ENCODE assay signal across 8 cellular contexts in genomic region chr6:28354688-28355554, GRCh38. TPM values are rescaled to one million over a fixed set of nuclear protein-coding genes. Genes with fewer than 3 reads are reported as not detected.
DNase-seq lines count a peak whose midpoint lies in the region; ATAC-seq and TF ChIP-seq lines count a peak whose summit lies in the region.

No MANE protein-coding gene starts in this region.

- peak overlapping the region; percentile 85 for H3K4me3 Mint-ChIP-seq in activated CD4-positive, alpha-beta T cell treated with anti-CD3 and anti-CD28 coated beads, Interleukin-2, amount 10 ng/mL, durations not matched to agents 7 days and 5 days
- peak overlapping the region; percentile 85 for H3K4me3 Mint-ChIP-seq in activated naive CD8-positive, alpha-beta T cell treated with anti-CD3 and anti-CD28 coated beads for 36 hours

- CTCF ChIA-PET in activated CD4-positive, alpha-beta T cell treated with anti-CD3 and anti-CD28 coated beads, Interleukin-2, amount 10 ng/mL, durations not matched to agents 7 days and 5 days (lab: Charles Lee): interaction anchor here (0.8 to 4.0 kb wide), 9 partner anchors 9 to 473 kb away, joined by 3 to 20 read pairs (median 3); partner anchors contain the start of genes ZKSCAN8 and ZSCAN31

- H3K36me3 Mint-ChIP-seq in activated CD4-positive, alpha-beta T cell treated with anti-CD3 and anti-CD28 coated beads, Interleukin-2, amount 10 ng/mL, durations not matched to agents 7 days and 5 days (ENCODE audit: low read depth): peaks cover 21% of the 10 kb centered on the region
- H3K36me3 Mint-ChIP-seq in activated naive CD8-positive, alpha-beta T cell treated with anti-CD3 and anti-CD28 coated beads for 36 hours: peaks cover 2% of the 10 kb centered on the region

- H3K27ac ChIP-seq in liver (ENCODE audit: low read depth in 1 of 2, low read length in 2 of 2) (peak overlapping the region; percentile 83 to 92), suprapubic skin (peak overlapping the region; percentile 83)

- H3K36me3 ChIP-seq in liver (ENCODE audit: control insufficient read depth in 4 of 4, insufficient read depth in 3 of 4, low read depth in 1 of 4, low read length in 3 of 4) (no peaks in the 10 kb centered on the region), suprapubic skin (peaks cover 7% of the 10 kb centered on the region)

- H3K9ac ChIP-seq in liver (ENCODE audit: low read depth in 1 of 2, low read length in 2 of 2): peak overlapping the region; percentile 66 to 91

- H3K4me1 ChIP-seq in liver (ENCODE audit: control insufficient read depth in 4 of 4, insufficient read depth in 4 of 4, low read length in 3 of 4): peaks cover 4 to 36% (median 27%) of the 10 kb centered on the region in 4 donors
- peaks cover 41% of the 10 kb centered on the region for H3K4me1 ChIP-seq in suprapubic skin

- no peaks in the 10 kb centered on the region for H3K27me3 ChIP-seq in liver (ENCODE audit: control insufficient read depth in 4 of 4, insufficient read depth in 4 of 4, low read length in 3 of 4)
- H3K27me3 ChIP-seq in suprapubic skin: no peaks in the 10 kb centered on the region

- no peak for DNase-seq in activated CD4-positive, alpha-beta T cell treated with anti-CD3 and anti-CD28 coated beads, Interleukin-2, amount 10 ng/mL, durations not matched to agents 7 days and 5 days
- DNase-seq in activated CD4-positive, alpha-beta T cell treated with anti-CD3 and anti-CD28 coated beads, Interleukin-2, amount 50 U/mL, for 4 hours: no peak
- DNase-seq in activated naive CD8-positive, alpha-beta T cell treated with anti-CD3 and anti-CD28 coated beads for 36 hours: no peak
- no peak for DNase-seq in suprapubic skin (ENCODE audit: low spot score in 2 of 2)
- no peak for DNase-seq in NCI-H146 treated with DMSO at 0.1 percent for 48 hours (lab: John Stamatoyannopoulos, UW; ENCODE audit: unreplicated experiment)

- POLR2A ChIA-PET in activated CD4-positive, alpha-beta T cell treated with anti-CD3 and anti-CD28 coated beads, Interleukin-2, amount 10 ng/mL, durations not matched to agents 7 days and 5 days (lab: Charles Lee): no interaction called here

- peaks cover 43% of the 10 kb centered on the region for H3K4me1 Mint-ChIP-seq in activated CD4-positive, alpha-beta T cell treated with anti-CD3 and anti-CD28 coated beads, Interleukin-2, amount 10 ng/mL, durations not matched to agents 7 days and 5 days
- H3K4me1 Mint-ChIP-seq in activated naive CD8-positive, alpha-beta T cell treated with anti-CD3 and anti-CD28 coated beads for 36 hours: peaks cover 29% of the 10 kb centered on the region

- H3K9me3 Mint-ChIP-seq in activated CD4-positive, alpha-beta T cell treated with anti-CD3 and anti-CD28 coated beads, Interleukin-2, amount 10 ng/mL, durations not matched to agents 7 days and 5 days: peaks cover 3% of the 10 kb centered on the region
- H3K9me3 Mint-ChIP-seq in activated naive CD8-positive, alpha-beta T cell treated with anti-CD3 and anti-CD28 coated beads for 36 hours: no peaks in the 10 kb centered on the region

- no peak overlapping the region for H3K27ac Mint-ChIP-seq in activated CD4-positive, alpha-beta T cell treated with anti-CD3 and anti-CD28 coated beads, Interleukin-2, amount 10 ng/mL, durations not matched to agents 7 days and 5 days
- peak overlapping the region; percentile 34 for H3K27ac Mint-ChIP-seq in activated naive CD8-positive, alpha-beta T cell treated with anti-CD3 and anti-CD28 coated beads for 36 hours

- TF ChIP-seq RAD21 in liver (IDR thresholded peaks at IDR 0.05): no peak

- H3K9me3 ChIP-seq in liver (ENCODE audit: control insufficient read depth in 4 of 4, low read length in 3 of 4): no peaks in the 10 kb centered on the region
- H3K9me3 ChIP-seq in suprapubic skin: no peaks in the 10 kb centered on the region

- H3K27me3 Mint-ChIP-seq in activated CD4-positive, alpha-beta T cell treated with anti-CD3 and anti-CD28 coated beads, Interleukin-2, amount 10 ng/mL, durations not matched to agents 7 days and 5 days: no peaks in the 10 kb centered on the region
- no peaks in the 10 kb centered on the region for H3K27me3 Mint-ChIP-seq in activated naive CD8-positive, alpha-beta T cell treated with anti-CD3 and anti-CD28 coated beads for 36 hours

- TF ChIP-seq CTCF in liver (IDR thresholded peaks at IDR 0.05; ENCODE audit: low read depth, low read length, missing input control) (no peak), suprapubic skin (IDR thresholded peaks at IDR 0.05) (no peak)

- TF ChIP-seq POLR2A in suprapubic skin (IDR thresholded peaks at IDR 0.05): no peak

- ATAC-seq in GM21576 (IDR thresholded peaks at IDR 0.05; ENCODE audit: unreplicated experiment) (no peak), GM21367 (IDR thresholded peaks at IDR 0.05; ENCODE audit: unreplicated experiment) (no peak)

- H3K4me3 ChIP-seq in liver (ENCODE audit: low read depth in 1 of 3, low read length in 3 of 3) (peak overlapping the region; percentile 67 to 71 (median 69)), suprapubic skin (peak overlapping the region; percentile 66)

- no peak for TF ChIP-seq EP300 in suprapubic skin (IDR thresholded peaks at IDR 0.05)

- WGBS in liver: 57% methylated on average over 10 of the region's 10 CpGs
- 84% methylated on average over 10 of the region's 10 CpGs for WGBS in suprapubic skin

TF ChIP-seq in liver, 16 proteins besides CTCF, POLR2A, EP300 and RAD21:
- peak in 1 of 2 donors; percentile 2 for TF ChIP-seq HNF4A (conservative IDR thresholded peaks at IDR 0.05)
- no peak for TF ChIP-seq REST (IDR thresholded peaks at IDR 0.05)

RNA-seq across cellular contexts. Expression of gene ZKSCAN3, which starts 5.2 kb away (rescaled TPM):
- total RNA-seq in activated CD4-positive, alpha-beta T cell treated with anti-CD3 and anti-CD28 coated beads, Interleukin-2, amount 10 ng/mL, durations not matched to agents 7 days and 5 days: 1 to 10 TPM; 6.2 to 7.0 TPM
- 1 to 10 TPM; 1.8 TPM for total RNA-seq in activated naive CD8-positive, alpha-beta T cell treated with anti-CD3 and anti-CD28 coated beads for 36 hours
- total RNA-seq in liver: 1 to 10 TPM; 2.8 to 8.8 TPM
- 1 to 10 TPM in 1 of 2 donors, under 1 TPM in 1; 0.93 to 1.1 TPM for polyA plus RNA-seq in liver
- 1 to 10 TPM; 3.1 to 6.0 (median 4.5) TPM for total RNA-seq in suprapubic skin

RNA-seq across cellular contexts. Expression of gene ZSCAN31, which starts 19.0 kb away (rescaled TPM):
- under 1 TPM; 0.37 to 0.56 TPM for total RNA-seq in activated CD4-positive, alpha-beta T cell treated with anti-CD3 and anti-CD28 coated beads, Interleukin-2, amount 10 ng/mL, durations not matched to agents 7 days and 5 days
- 1 to 10 TPM; 2.5 to 3.0 TPM for total RNA-seq in activated naive CD8-positive, alpha-beta T cell treated with anti-CD3 and anti-CD28 coated beads for 36 hours
- total RNA-seq in liver (10 to 100 TPM in 1 of 2 donors, 1 to 10 TPM in 1; 3.9 to 10.2 TPM), suprapubic skin (10 to 100 TPM in 3 of 4 donors, 1 to 10 TPM in 1; 2.8 to 11.3 (median 10.7) TPM)
- 1 to 10 TPM; 3.3 to 3.4 TPM for polyA plus RNA-seq in liver

RNA-seq across cellular contexts. Expression of gene ZSCAN12, which starts 44.6 kb away (rescaled TPM):
- total RNA-seq in activated CD4-positive, alpha-beta T cell treated with anti-CD3 and anti-CD28 coated beads, Interleukin-2, amount 10 ng/mL, durations not matched to agents 7 days and 5 days: 1 to 10 TPM; 7.5 to 8.3 TPM
- total RNA-seq in activated naive CD8-positive, alpha-beta T cell treated with anti-CD3 and anti-CD28 coated beads for 36 hours: 1 to 10 TPM; 6.8 to 7.2 TPM
- total RNA-seq in liver: 1 to 10 TPM; 3.0 to 3.9 TPM
- under 1 TPM; 0.46 to 0.97 TPM for polyA plus RNA-seq in liver
- total RNA-seq in suprapubic skin: 1 to 10 TPM; 1.2 to 3.2 (median 2.3) TPM
